Comparison of ENCODE assay signal across 8 cellular contexts in genomic region chr4:22897520-22898108, GRCh38.
DNase-seq lines count a peak whose midpoint lies in the region; ATAC-seq lines count a peak whose summit lies in the region.

No MANE protein-coding gene starts in this region.

- intact Hi-C loops in CD4-positive, alpha-beta memory T cell (cut with micrococcal nuclease) = no loop called here

- H3K27me3 Mint-ChIP-seq in CD4-positive, alpha-beta memory T cell = peaks cover 0 to 2% of the 10 kb centered on the region in 2 donors

- ATAC-seq in GM18868 (IDR thresholded peaks at IDR 0.05; ENCODE audit: unreplicated experiment) (peak; percentile 70), GM21723 (IDR thresholded peaks at IDR 0.05; ENCODE audit: unreplicated experiment) (no peak)

- H3K9me3 Mint-ChIP-seq in CD4-positive, alpha-beta memory T cell = peaks cover 0 to 2% (median 0%) of the 10 kb centered on the region in 8 donors

- H3K27ac Mint-ChIP-seq in CD4-positive, alpha-beta memory T cell = no peak overlapping the region

- H3K36me3 ChIP-seq in CD4-positive, alpha-beta memory T cell (ENCODE audit: insufficient read depth, low read length) = no peaks in the 10 kb centered on the region

- no peaks in the 10 kb centered on the region for H3K36me3 Mint-ChIP-seq in CD4-positive, alpha-beta memory T cell

- H3K27me3 ChIP-seq in CD4-positive, alpha-beta memory T cell (ENCODE audit: insufficient read depth, low read length) = no peaks in the 10 kb centered on the region

- DNase-seq in CD4-positive, alpha-beta memory T cell = peak in 3 of 5 donors; percentile 2 to 12 (median 3)
- DNase-seq in NCI-H1092 treated with DMSO at 0.1 percent for 48 hours (lab: John Stamatoyannopoulos, UW) = peak; percentile 25
- DNase-seq in activated CD4-positive, alpha-beta T cell treated with anti-CD3 and anti-CD28 coated beads, Interleukin-2, amount 50 U/mL, for 1 hour = peak; percentile 1
- peak; percentile 2 for DNase-seq in iPS DF 19.7 (ENCODE audit: low read depth, low spot score)
- peak; percentile 6 for DNase-seq in stimulated activated CD4-positive, alpha-beta T cell treated with anti-CD3 and anti-CD28 coated beads, Interleukin-4, amount 100 ng/mL, for 1 hour
- DNase-seq in ureter (ENCODE audit: low spot score) = no peak

- H3K4me3 Mint-ChIP-seq in CD4-positive, alpha-beta memory T cell = no peak overlapping the region

- no peaks in the 10 kb centered on the region for H3K9me3 ChIP-seq in CD4-positive, alpha-beta memory T cell (ENCODE audit: control insufficient read depth in 1 of 2, low read length in 2 of 2)

- no peak overlapping the region for H3K4me3 ChIP-seq in CD4-positive, alpha-beta memory T cell (ENCODE audit: low read length in 2 of 2)

- no peak overlapping the region for H3K27ac ChIP-seq in CD4-positive, alpha-beta memory T cell (ENCODE audit: low read depth, low read length)

- no peaks in the 10 kb centered on the region for H3K4me1 ChIP-seq in CD4-positive, alpha-beta memory T cell (ENCODE audit: insufficient read depth, low read length)

- CTCF ChIA-PET in CD4-positive, alpha-beta memory T cell (lab: Charles Lee; ENCODE audit: partially characterized antibody) = interaction anchor here (1.7 to 3.6 kb wide), 3 partner anchors 8 to 1524 kb away, joined by 7 to 33 read pairs (median 10); no protein-coding TSS in a partner anchor

- POLR2A ChIA-PET in CD4-positive, alpha-beta memory T cell (lab: Charles Lee; ENCODE audit: partially characterized antibody) = no interaction called here

- no peaks in the 10 kb centered on the region for H3K4me1 Mint-ChIP-seq in CD4-positive, alpha-beta memory T cell
